ENCODE assay signal across 29 cellular contexts in genomic region chr5:176631383-176631970, GRCh38. TPM values are rescaled to one million over a fixed set of nuclear protein-coding genes. Genes with fewer than 3 reads are reported as not detected.
DNase-seq lines count a peak whose midpoint lies in the region; ATAC-seq and TF ChIP-seq lines count a peak whose summit lies in the region.
"Had no signal": no experiment of that assay in that cellular context is flagged by ENCODE, and none has a peak within 500 bp of the region (broad histone marks: within the 10 kb centered on the region; RNA-seq: fewer than 3 reads in every experiment).

No MANE protein-coding gene starts in this region.

- H3K4me3 ChIP-seq in BLaER1 (no peak overlapping the region), HUES48 (ENCODE audit: low read depth, low read length) (peak overlapping the region; percentile 81; the same call in 1 of the 2 replicates), PC-3 (ENCODE audit: low read length) (no peak overlapping the region), endocrine pancreas (ENCODE audit: control insufficient read depth, insufficient read depth, low read length) (peak overlapping the region; percentile 72)
- H3K4me3 ChIP-seq: right lobe of liver, SJCRH30 had no signal

- CTCF ChIA-PET in PC-3 (lab: Charles Lee): no interaction called here

- intact Hi-C loops in PC-3 (cut with micrococcal nuclease): no loop called here

- ATAC-seq in PC-3 (no peak), HG03432 (IDR thresholded peaks at IDR 0.05; ENCODE audit: unreplicated experiment) (no peak)
- ATAC-seq: right lobe of liver had no signal

- H3K4me1 ChIP-seq in BLaER1: peaks cover 86% of the 10 kb centered on the region
- peaks cover 18% of the 10 kb centered on the region; the same call in 1 of the 2 replicates for H3K4me1 ChIP-seq in HUES48 (ENCODE audit: control insufficient read depth, insufficient read depth, low read length)
- H3K4me1 ChIP-seq in PC-3 (ENCODE audit: insufficient read depth, low read length): peaks cover 28% of the 10 kb centered on the region
- H3K4me1 ChIP-seq in endocrine pancreas (ENCODE audit: control insufficient read depth, insufficient read depth, low read length): no peaks in the 10 kb centered on the region
- H3K4me1 ChIP-seq: BE2C, SJCRH30 had no signal

- BruUV-seq in PC-3 (replicated peaks; lab: Mats Ljungman, UMichigan): no TSS peak

- H3K9ac ChIP-seq in BLaER1 (no peak overlapping the region), HUES48 (ENCODE audit: low read depth, low read length) (no peak overlapping the region), PC-3 (ENCODE audit: low read length) (no peak overlapping the region), endocrine pancreas (ENCODE audit: control insufficient read depth, insufficient read depth, low read length) (no peak overlapping the region)

- H2AFZ ChIP-seq in PC-3 (ENCODE audit: low read length): no peak overlapping the region

- TF ChIP-seq CTCF in PC-3 (conservative IDR thresholded peaks at IDR 0.05; ENCODE audit: low read depth, low read length): no peak

- H3K79me2 ChIP-seq in PC-3 (ENCODE audit: low read length): no peaks in the 10 kb centered on the region

- H3K9me3 ChIP-seq in BLaER1: no peaks in the 10 kb centered on the region
- no peaks in the 10 kb centered on the region for H3K9me3 ChIP-seq in HUES48 (ENCODE audit: control insufficient read depth, insufficient read depth, low read length)
- no peaks in the 10 kb centered on the region for H3K9me3 ChIP-seq in PC-3 (ENCODE audit: low read length)
- H3K9me3 ChIP-seq in endocrine pancreas (ENCODE audit: control insufficient read depth, low read length): no peaks in the 10 kb centered on the region
- H3K9me3 ChIP-seq: ascending aorta, BE2C, left ventricle myocardium inferior, right lobe of liver, SJCRH30, stomach, transverse colon had no signal

- H3K27ac ChIP-seq in BLaER1 (no peak overlapping the region), HUES48 (ENCODE audit: low read depth, low read length) (no peak overlapping the region), PC-3 (ENCODE audit: low read length) (no peak overlapping the region)
- H3K27ac ChIP-seq: ascending aorta, esophagus muscularis mucosa, left ventricle myocardium inferior, right lobe of liver, SJCRH30, stomach, transverse colon had no signal

- in situ Hi-C loops in ACHN (cut with HindIII; ENCODE audit: low pct_ligation_motif_present, low pct_unique_long_range_greater_than_20kb, low sequenced_read_pairs): no loop called here

- H3F3A ChIP-seq in PC-3 (ENCODE audit: low read length, unreplicated experiment): no peaks in the 10 kb centered on the region

- POLR2A ChIA-PET in PC-3 (lab: Charles Lee; ENCODE audit: unreplicated experiment): no interaction called here

- DNase-seq in PC-3 (no peak), dedifferentiated amniotic fluid mesenchymal stem cell (ENCODE audit: extremely low spot score) (no peak), ACHN (no peak), UCSD-AML1 (lab: John Stamatoyannopoulos, UW; ENCODE audit: unreplicated experiment) (no peak)
- DNase-seq: activated gamma-delta T cell treated with Interleukin-2 at 50 U/mL for 16 hours; activated naive CD8-positive, alpha-beta T cell treated with anti-CD3 and anti-CD28 coated beads, Interleukin-2, amount 10 ng/mL, durations not matched to agents 7 days and 5 days; activated T-cell treated with anti-CD3 and anti-CD28 coated beads, Interleukin-2, amount 50 U/mL, for 48 hours; BE2C; dermis blood vessel endothelial cell; foreskin fibroblast; left ventricle myocardium inferior; NCI-H226; NCI-H748 treated with DMSO at 0.1 percent for 48 hours; right lobe of liver; SJCRH30; stimulated activated CD8-positive, alpha-beta memory T cell treated with anti-CD3 and anti-CD28 coated beads, Interleukin-4, amount 100 ng/mL, for 48 hours; stomach; T1000; transverse colon had no signal

- no peaks in the 10 kb centered on the region for H3K9me2 ChIP-seq in PC-3 (replicated peaks; ENCODE audit: low read length)

- H3K27me3 ChIP-seq in BLaER1: peaks cover 27% of the 10 kb centered on the region
- H3K27me3 ChIP-seq in HUES48 (ENCODE audit: control insufficient read depth, insufficient read depth, low read length): peaks cover 54% of the 10 kb centered on the region
- peaks cover 18% of the 10 kb centered on the region; the same call in 1 of the 2 replicates for H3K27me3 ChIP-seq in PC-3 (ENCODE audit: low read length)
- H3K27me3 ChIP-seq in endocrine pancreas (ENCODE audit: control insufficient read depth, insufficient read depth, low read length): no peaks in the 10 kb centered on the region

- H4K20me1 ChIP-seq in BLaER1 (peaks cover 25% of the 10 kb centered on the region), PC-3 (ENCODE audit: low read length) (no peaks in the 10 kb centered on the region)

- H3K4me2 ChIP-seq in BLaER1 (peak overlapping the region; percentile 99), PC-3 (ENCODE audit: low read length) (peak overlapping the region; percentile 82; the same call in 1 of the 2 replicates)

- H3K36me3 ChIP-seq in BLaER1 (no peaks in the 10 kb centered on the region), HUES48 (ENCODE audit: control insufficient read depth, insufficient read depth, low read length) (no peaks in the 10 kb centered on the region), PC-3 (ENCODE audit: low read depth, low read length) (no peaks in the 10 kb centered on the region), endocrine pancreas (ENCODE audit: control insufficient read depth, insufficient read depth, low read length) (no peaks in the 10 kb centered on the region)
- H3K36me3 ChIP-seq: ascending aorta, BE2C, esophagus muscularis mucosa, left ventricle myocardium inferior, right lobe of liver, SJCRH30, stomach, transverse colon had no signal

RNA-seq across cellular contexts. Expression of gene EIF4E1B, which starts 1.0 kb away (rescaled TPM):
- not detected in 2 replicates for total RNA-seq in PC-3 (2014; rRNA removed)
- total RNA-seq: A673; activated naive CD8-positive, alpha-beta T cell treated with anti-CD3 and anti-CD28 coated beads, Interleukin-2, amount 10 ng/mL, durations not matched to agents 7 days and 5 days; ascending aorta; dermis blood vessel endothelial cell; esophagus muscularis mucosa; left ventricle myocardium inferior; mesenteric fat pad; posterior vena cava; right lobe of liver; RPMI7951; SJCRH30; stomach; transverse colon had no signal

RNA-seq across cellular contexts. Expression of gene SNCB, which starts 1.1 kb away (rescaled TPM):
- total RNA-seq in PC-3 (2014; rRNA removed): 2.1 and 8.6 TPM in 2 replicates
- total RNA-seq: A673, ascending aorta, esophagus muscularis mucosa, mesenteric fat pad, posterior vena cava, right lobe of liver, RPMI7951, SJCRH30, stomach, transverse colon had no signal

RNA-seq across cellular contexts. Expression of gene TSPAN17, which starts 15.8 kb away (rescaled TPM):
- 47.3 and 56.3 TPM in 2 replicates for total RNA-seq in PC-3 (2014; rRNA removed)

RNA-seq across cellular contexts. Expression of gene GPRIN1, which starts 21.5 kb away (rescaled TPM):
- 18.7 and 19.9 TPM in 2 replicates for total RNA-seq in PC-3 (2014; rRNA removed)
- total RNA-seq: ascending aorta had no signal

Comparison
In these comparisons a context has a peak if more than half of its experiments do, and no peak if none do; other contexts are left out.
1. H3K4me3 ChIP-seq: peak in HUES48 (single experiment) and endocrine pancreas (single experiment); none in BLaER1 (single experiment) and PC-3 (single experiment).